18 cellular contexts compared by ENCODE assay signal in the genomic region with DNA sequence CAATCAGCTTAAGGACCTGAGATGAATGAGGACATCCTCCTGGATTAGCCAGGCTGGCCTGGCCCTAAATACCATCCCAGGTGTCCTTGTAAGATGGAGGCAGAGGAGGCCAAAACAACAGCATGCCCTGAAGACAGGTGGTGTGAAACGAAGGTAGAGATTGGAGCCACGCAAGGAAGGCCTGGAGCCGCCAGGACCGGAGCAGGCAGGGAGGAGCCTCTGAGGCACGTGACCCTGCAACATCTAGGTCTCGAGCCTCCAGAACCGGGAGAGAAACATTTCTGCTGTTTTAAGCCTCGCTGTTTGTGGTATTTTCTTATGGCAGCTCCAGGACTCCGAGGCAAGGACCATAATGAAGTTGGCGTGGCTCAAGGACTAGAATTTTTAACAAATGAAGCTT. TPM values are rescaled to one million over a fixed set of nuclear protein-coding genes. Genes with fewer than 3 reads are reported as not detected.
"Had no signal": no experiment of that assay in that cellular context is flagged by ENCODE, and none has a peak within 500 bp of the region (broad histone marks: within the 10 kb centered on the region; RNA-seq: fewer than 3 reads in every experiment).

No MANE protein-coding gene starts in this region.

- H3K9me3 ChIP-seq: colonic mucosa, esophagus muscularis mucosa, SK-N-SH had no signal

- ATAC-seq: activated naive CD4-positive, alpha-beta T cell treated with anti-CD3 and anti-CD28 coated beads, Interleukin-2, amount 50 U/mL, for 72 hours had no signal

- DNase-seq: activated CD4-positive, alpha-beta T cell treated with anti-CD3 and anti-CD28 coated beads, Interleukin-2, amount 50 U/mL, for 1 hour; activated T-cell treated with anti-CD3 and anti-CD28 coated beads for 4 hours; colonic mucosa; hippocampal formation; midbrain; retina; SK-N-SH; stimulated activated CD4-positive, alpha-beta T cell treated with anti-CD3 and anti-CD28 coated beads, Interleukin-4, amount 100 ng/mL, for 24 hours; stimulated activated naive CD4-positive, alpha-beta T cell treated with Interleukin-2 at 50 U/mL for 16 hours; T-helper 1 cell; T1000; trophoblast cell had no signal

- H3K27ac ChIP-seq: cardiac muscle cell, colonic mucosa, esophagus muscularis mucosa, skin epidermis had no signal

- H3K36me3 ChIP-seq: cardiac muscle cell, colonic mucosa, esophagus muscularis mucosa had no signal

- H3K4me3 ChIP-seq: cardiac muscle cell, colonic mucosa, esophagus muscularis mucosa, skin epidermis had no signal

- H3K4me1 ChIP-seq: colonic mucosa, esophagus muscularis mucosa had no signal

- H3K27me3 ChIP-seq: cardiac muscle cell, colonic mucosa, esophagus muscularis mucosa had no signal

RNA-seq across cellular contexts. Expression of a gene that starts 9.7 kb away (rescaled TPM):
- total RNA-seq: activated CD8-positive, alpha-beta memory T cell treated with anti-CD3 and anti-CD28 coated beads for 36 hours; activated T-helper 2 cell treated with anti-CD3 and anti-CD28 coated beads, Interferon-gamma antibody, Interleukin-2, Interleukin-4, amounts not matched to agents 10 μg/mL and 5 μg/mL and 100 μg/mL, durations not matched to agents 14 hours and 24 hours and 36 hours had no signal
